ENCODE assay signal across 25 cellular contexts in the genomic region with DNA sequence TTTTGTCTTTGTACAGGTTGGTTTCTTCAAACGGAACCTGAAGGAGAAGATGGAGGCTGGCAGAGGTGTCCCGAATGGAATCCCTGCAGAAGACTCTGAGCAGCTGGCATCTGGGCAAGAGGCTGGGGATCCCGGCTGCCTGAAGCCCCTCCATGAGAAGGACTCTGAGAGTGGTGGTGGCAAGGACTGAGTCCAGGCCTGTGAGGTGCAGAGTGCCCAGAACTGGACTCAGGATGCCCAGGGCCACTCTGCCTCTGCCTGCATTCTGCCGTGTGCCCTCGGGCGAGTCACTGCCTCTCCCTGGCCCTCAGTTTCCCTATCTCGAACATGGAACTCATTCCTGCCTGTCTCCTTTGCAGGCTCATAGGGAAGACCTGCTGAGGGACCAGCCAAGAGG. TPM values are rescaled to one million over a fixed set of nuclear protein-coding genes. Genes with fewer than 3 reads are reported as not detected.
"Had no signal": no experiment of that assay in that cellular context is flagged by ENCODE, and none has a peak within 500 bp of the region (broad histone marks: within the 10 kb centered on the region; RNA-seq: fewer than 3 reads in every experiment).

No MANE protein-coding gene starts in this region.

- H3K4me1 ChIP-seq: prostate gland had no signal

- DNase-seq: activated CD4-positive, alpha-beta T cell treated with anti-CD3 and anti-CD28 coated beads for 48 hours; activated CD8-positive, alpha-beta memory T cell treated with anti-CD3 and anti-CD28 coated beads, Interleukin-2, amount 10 ng/mL, durations not matched to agents 7 days and 5 days; activated CD8-positive, alpha-beta T cell treated with anti-CD3 and anti-CD28 coated beads for 36 hours; activated T-cell treated with anti-CD3 and anti-CD28 coated beads for 4 hours; anterior cingulate cortex; body of pancreas; cortex of kidney; mesenchymal stem cell; ovary; SHP77; stimulated activated CD4-positive, alpha-beta T cell treated with anti-CD3 and anti-CD28 coated beads, Interleukin-12 subunit alpha, Interleukin-12 subunit beta, amount 100 ng/mL, for 4 hours; stimulated activated CD4-positive, alpha-beta T cell treated with anti-CD3 and anti-CD28 coated beads, Interleukin-4, amount 100 ng/mL, for 4 hours; stomach; T-cell; T1000 had no signal

- H3K9me3 Mint-ChIP-seq: activated CD8-positive, alpha-beta T cell treated with anti-CD3 and anti-CD28 coated beads for 36 hours; T-cell had no signal

- H3K36me3 ChIP-seq: ovary, right atrium auricular region had no signal

- FAIRE-seq: endometrium, urothelium cell line had no signal

- H3K9me3 ChIP-seq: body of pancreas, ovary, prostate gland, right atrium auricular region, stomach, suprapubic skin, tibial nerve had no signal

- ATAC-seq: activated CD8-positive, alpha-beta memory T cell treated with anti-CD3 and anti-CD28 coated beads, Interleukin-2, amount 10 ng/mL, durations not matched to agents 7 days and 5 days; activated CD8-positive, alpha-beta T cell treated with anti-CD3 and anti-CD28 coated beads for 36 hours; body of pancreas; T-cell had no signal

- H3K27ac ChIP-seq: body of pancreas, cardiac muscle cell, ovary, prostate gland, right atrium auricular region, SK-N-MC, stomach, suprapubic skin, tibial nerve had no signal

- H3K27me3 Mint-ChIP-seq: activated CD8-positive, alpha-beta memory T cell treated with anti-CD3 and anti-CD28 coated beads, Interleukin-2, amount 10 ng/mL, durations not matched to agents 7 days and 5 days; activated CD8-positive, alpha-beta T cell treated with anti-CD3 and anti-CD28 coated beads for 36 hours; T-cell had no signal

- H3K4me3 ChIP-seq: body of pancreas, cardiac muscle cell, ovary, prostate gland, right atrium auricular region, SK-N-MC, stomach, suprapubic skin, tibial nerve had no signal

- H3K27me3 ChIP-seq: body of pancreas, cardiac muscle cell, ovary, right atrium auricular region, stomach, suprapubic skin, tibial nerve had no signal

- H3K4me3 Mint-ChIP-seq: activated CD8-positive, alpha-beta memory T cell treated with anti-CD3 and anti-CD28 coated beads, Interleukin-2, amount 10 ng/mL, durations not matched to agents 7 days and 5 days; activated CD8-positive, alpha-beta T cell treated with anti-CD3 and anti-CD28 coated beads for 36 hours; T-cell had no signal

RNA-seq across cellular contexts. Expression of a gene that starts 48.9 kb away (rescaled TPM):
- total RNA-seq: cardiac muscle cell, epithelial cell of proximal tubule, fibroblast of villous mesenchyme had no signal
- polyA plus RNA-seq: cardiac muscle cell had no signal
